Comparison of ENCODE assay signal across 1 cellular context in genomic region chr1:241847796-241848668, GRCh38.
TF ChIP-seq lines count a peak whose summit lies in the region.

TSS of gene EXO1 (plus strand) at chr1:241848204. CDS start at chr1:241850426, 2,222 bp downstream.

TF ChIP-seq in HepG2, 621 proteins besides CTCF, POLR2A, EP300 and RAD21 (continued from another document and continues in another):
- TF ChIP-seq ZHX1 (CRISPR knock-in tag; IDR thresholded peaks at IDR 0.05; ENCODE audit: low read depth) (peak; percentile 74; the same call in 1 of the 2 replicates), MXD4 (CRISPR knock-in tag; IDR thresholded peaks at IDR 0.05) (peak; percentile 94), ZNF839 (CRISPR knock-in tag; IDR thresholded peaks at IDR 0.05; ENCODE audit: borderline replicate concordance) (peak; percentile 84; the same call in 1 of the 2 replicates), KLF6 (CRISPR knock-in tag; IDR thresholded peaks at IDR 0.05) (0 out of 2 replicates have a peak, but pooled peaks have one; percentile 45), TP53 (CRISPR knock-in tag; conservative IDR thresholded peaks at IDR 0.05) (0 out of 2 replicates have a peak, but pooled peaks have one; percentile 62), ZNF737 (CRISPR knock-in tag; IDR thresholded peaks at IDR 0.05; ENCODE audit: borderline replicate concordance) (no peak; the same call in 1 of the 2 replicates), ARID4A (CRISPR knock-in tag; IDR thresholded peaks at IDR 0.05; ENCODE audit: borderline replicate concordance) (peak; percentile 100), ZNF230 (CRISPR knock-in tag; IDR thresholded peaks at IDR 0.05) (0 out of 2 replicates have a peak, but pooled peaks have one; percentile 33), ZNF879 (CRISPR knock-in tag; IDR thresholded peaks at IDR 0.05) (peak; percentile 63; the same call in 1 of the 2 replicates), SUZ12 (IDR thresholded peaks at IDR 0.05; ENCODE audit: low read depth, low read length) (peak; percentile 65), PRPF4 (IDR thresholded peaks at IDR 0.05; ENCODE audit: low read depth, low read length, poor library complexity, severe bottlenecking) (no peak), RNF219 (CRISPR knock-in tag; IDR thresholded peaks at IDR 0.05) (no peak), TARDBP (CRISPR knock-in tag; IDR thresholded peaks at IDR 0.05) (peak; percentile 86), ATAD3A (CRISPR knock-in tag; IDR thresholded peaks at IDR 0.05) (no peak), ZBTB42 (CRISPR knock-in tag; IDR thresholded peaks at IDR 0.05) (no peak), FOSL1 (CRISPR knock-in tag; IDR thresholded peaks at IDR 0.05; ENCODE audit: borderline replicate concordance) (no peak), MLXIP (CRISPR knock-in tag; IDR thresholded peaks at IDR 0.05; ENCODE audit: borderline replicate concordance) (0 out of 2 replicates have a peak, but pooled peaks have one; percentile 45), ZNF256 (CRISPR knock-in tag; conservative IDR thresholded peaks at IDR 0.05) (no peak), ZSCAN25 (CRISPR knock-in tag; IDR thresholded peaks at IDR 0.05) (no peak), GTF3A (CRISPR knock-in tag; conservative IDR thresholded peaks at IDR 0.05) (peak; percentile 35; the same call in 1 of the 2 replicates), ZNF883 (CRISPR knock-in tag; IDR thresholded peaks at IDR 0.05; ENCODE audit: not compliant biosample characterization) (peak; percentile 79), ZBTB40 (IDR thresholded peaks at IDR 0.05) (peak; percentile 54), ZBTB40 (CRISPR knock-in tag; IDR thresholded peaks at IDR 0.05) (peak; percentile 45; the same call in 1 of the 2 replicates), MYC (CRISPR knock-in tag; IDR thresholded peaks at IDR 0.05; ENCODE audit: borderline replicate concordance) (0 out of 2 replicates have a peak, but pooled peaks have one; percentile 49), ZNF589 (CRISPR knock-in tag; conservative IDR thresholded peaks at IDR 0.05) (peak; percentile 89), MXD1 (CRISPR knock-in tag; IDR thresholded peaks at IDR 0.05) (peak; percentile 79), ZNF143 (CRISPR knock-in tag; IDR thresholded peaks at IDR 0.05) (peak; percentile 96), ISL2 (CRISPR knock-in tag; IDR thresholded peaks at IDR 0.05) (peak; percentile 51; the same call in 1 of the 2 replicates), ZFAT (CRISPR knock-in tag; conservative IDR thresholded peaks at IDR 0.05) (no peak), RBM22 (optimal IDR thresholded peaks at IDR 0.05; ENCODE audit: low read length) (no peak), TBL1XR1 (IDR thresholded peaks at IDR 0.05; ENCODE audit: borderline replicate concordance, low read length, partially characterized antibody) (peak; percentile 39), ZNF788 (CRISPR knock-in tag; IDR thresholded peaks at IDR 0.05; ENCODE audit: borderline replicate concordance) (peak; percentile 57; the same call in 1 of the 2 replicates), ZNF550 (CRISPR knock-in tag; IDR thresholded peaks at IDR 0.05; ENCODE audit: borderline replicate concordance) (no peak), FOXC1 (CRISPR knock-in tag; IDR thresholded peaks at IDR 0.05; ENCODE audit: borderline replicate concordance) (peak; percentile 18; the same call in 1 of the 2 replicates), NR2F2 (IDR thresholded peaks at IDR 0.05; ENCODE audit: borderline replicate concordance, low read depth) (0 out of 2 replicates have a peak, but pooled peaks have one; percentile 15), SP1 (IDR thresholded peaks at IDR 0.05) (no peak; the same call in 1 of the 2 replicates), SP1 (CRISPR knock-in tag; IDR thresholded peaks at IDR 0.05) (peak; percentile 95)
